Comparison of ENCODE assay signal across 13 cellular contexts in genomic region chr10:11299125-11299524, GRCh38.
"Had no signal": no experiment of that assay in that cellular context is flagged by ENCODE, and none has a peak within 500 bp of the region (broad histone marks: within the 10 kb centered on the region; RNA-seq: fewer than 3 reads in every experiment).

No MANE protein-coding gene starts in this region.

- H3K9me3 ChIP-seq: left lung, testis had no signal

- H3K4me3 ChIP-seq: left lung, neural progenitor cell, testis had no signal

- H3K4me1 ChIP-seq: left lung, neural progenitor cell, testis had no signal

- FAIRE-seq: endothelial cell of umbilical vein, islet of Langerhans had no signal

- ATAC-seq: left lung, right cardiac atrium had no signal

- H3K27ac ChIP-seq: left lung, neural progenitor cell, testis had no signal

- DNase-seq: activated gamma-delta T cell, foreskin melanocyte, left lung, posterior cingulate gyrus, right cardiac atrium, SHP77 treated with DMSO at 0.1 percent for 48 hours, testis had no signal

- H3K9me3 Mint-ChIP-seq: neural progenitor cell had no signal

- H3K4me3 Mint-ChIP-seq: activated naive CD8-positive, alpha-beta T cell; neural progenitor cell; stimulated activated naive CD8-positive, alpha-beta T cell treated with anti-CD3 and anti-CD28 coated beads, Interleukin-15, Interleukin-2, amounts not matched to agents 100 ng/mL and 50 ng/mL, for 24 hours; T-helper 2 cell treated with Interferon-gamma antibody and Interleukin-4, amounts not matched to agents 5 μg/mL and 100 μg/mL, for 36 hours had no signal

- H3K9ac ChIP-seq: neural progenitor cell had no signal

- H3K27ac Mint-ChIP-seq: activated naive CD8-positive, alpha-beta T cell; neural progenitor cell; stimulated activated naive CD8-positive, alpha-beta T cell treated with anti-CD3 and anti-CD28 coated beads, Interleukin-15, Interleukin-2, amounts not matched to agents 100 ng/mL and 50 ng/mL, for 24 hours; T-helper 2 cell treated with Interferon-gamma antibody and Interleukin-4, amounts not matched to agents 5 μg/mL and 100 μg/mL, for 36 hours had no signal

- H3K36me3 ChIP-seq: neural progenitor cell had no signal

- H3K27me3 Mint-ChIP-seq: activated naive CD8-positive, alpha-beta T cell; stimulated activated naive CD8-positive, alpha-beta T cell treated with anti-CD3 and anti-CD28 coated beads, Interleukin-15, Interleukin-2, amounts not matched to agents 100 ng/mL and 50 ng/mL, for 24 hours had no signal
